ENCODE assay signal across 8 cellular contexts in the genomic region with DNA sequence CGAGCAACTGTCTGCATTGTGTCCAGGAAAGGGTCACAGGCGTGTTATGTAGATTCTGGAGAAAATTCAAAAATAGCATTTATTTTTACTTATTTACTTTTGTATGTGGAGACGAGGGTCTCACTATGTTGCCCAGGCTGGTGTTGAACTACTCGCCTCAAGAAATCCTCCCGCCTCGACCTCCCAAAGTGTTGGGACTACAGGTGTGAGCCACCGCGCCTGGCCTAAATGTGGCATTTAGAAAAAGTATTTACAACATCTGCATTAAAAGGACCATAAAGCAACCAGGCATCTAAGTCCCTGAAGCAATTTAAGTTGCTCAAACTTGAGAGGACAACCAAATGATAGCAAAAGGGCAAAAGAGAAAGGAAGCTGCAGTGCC. TPM values are rescaled to one million over a fixed set of nuclear protein-coding genes. Genes with fewer than 3 reads are reported as not detected.
DNase-seq lines count a peak whose midpoint lies in the region; TF ChIP-seq lines count a peak whose summit lies in the region.

No MANE protein-coding gene starts in this region.

- H3F3A ChIP-seq in MM.1S (ENCODE audit: insufficient read depth, low read length) (peaks cover 43% of the 10 kb centered on the region), neural cell (ENCODE audit: insufficient read depth, low read length, poor library complexity, severe bottlenecking) (no peaks in the 10 kb centered on the region)

- H3K27ac ChIP-seq in BLaER1 (peak overlapping the region; percentile 100), MM.1S (ENCODE audit: low read length) (peak overlapping the region; percentile 92), neural cell (ENCODE audit: low read length) (peak overlapping the region; percentile 97)
- peak overlapping the region; percentile 97 for H3K27ac ChIP-seq in effector memory CD4-positive, alpha-beta T cell (ENCODE audit: insufficient read depth, low read length, poor library complexity, severe bottlenecking)

- no peak for TF ChIP-seq RAD21 in neural cell (conservative IDR thresholded peaks at IDR 0.05)

- peaks cover 49% of the 10 kb centered on the region for H3K79me2 ChIP-seq in MM.1S (ENCODE audit: low read length)
- peaks cover 19% of the 10 kb centered on the region for H3K79me2 ChIP-seq in neural cell (replicated peaks; ENCODE audit: insufficient read depth, low read length)

- H3K9me3 ChIP-seq in BLaER1 (no peaks in the 10 kb centered on the region), MM.1S (replicated peaks; ENCODE audit: insufficient read depth, low read length) (no peaks in the 10 kb centered on the region), neural cell (ENCODE audit: low read length) (no peaks in the 10 kb centered on the region)
- H3K9me3 ChIP-seq in effector memory CD4-positive, alpha-beta T cell (ENCODE audit: control insufficient read depth, low read length): no peaks in the 10 kb centered on the region

- H3K9ac ChIP-seq in BLaER1 (peak overlapping the region; percentile 100), MM.1S (ENCODE audit: low read length) (peak overlapping the region; percentile 99), neural cell (ENCODE audit: low read length) (peak overlapping the region; percentile 98)

- peaks cover 35% of the 10 kb centered on the region for H3K36me3 ChIP-seq in BLaER1
- H3K36me3 ChIP-seq in MM.1S (replicated peaks; ENCODE audit: insufficient read depth, low read length): peaks cover 14% of the 10 kb centered on the region; the same call in 1 of the 2 replicates
- H3K36me3 ChIP-seq in effector memory CD4-positive, alpha-beta T cell (ENCODE audit: control insufficient read depth, insufficient read depth, low read length): peaks cover 24% of the 10 kb centered on the region
- H3K36me3 ChIP-seq in neural cell (ENCODE audit: insufficient read depth, low read length): peaks cover 7% of the 10 kb centered on the region

- no peaks in the 10 kb centered on the region for H3K9me2 ChIP-seq in MM.1S (replicated peaks; ENCODE audit: insufficient read depth, low read length)
- H3K9me2 ChIP-seq in neural cell (ENCODE audit: insufficient read depth, low read length): no peaks in the 10 kb centered on the region

- H3K4me1 ChIP-seq in BLaER1 (peaks cover 39% of the 10 kb centered on the region), MM.1S (ENCODE audit: low read length) (peaks cover 32% of the 10 kb centered on the region)
- peaks cover 17% of the 10 kb centered on the region for H3K4me1 ChIP-seq in effector memory CD4-positive, alpha-beta T cell (ENCODE audit: control insufficient read depth, insufficient read depth, low read length, poor library complexity, severe bottlenecking)

- peak overlapping the region; percentile 75 for H2AFZ ChIP-seq in MM.1S (ENCODE audit: low read length)
- H2AFZ ChIP-seq in neural cell (ENCODE audit: low read depth, low read length): peak overlapping the region; percentile 96

- no peak for TF ChIP-seq EP300 in neural cell (conservative IDR thresholded peaks at IDR 0.05; ENCODE audit: poor library complexity, severe bottlenecking)

- H4K20me1 ChIP-seq in BLaER1 (peaks cover 39% of the 10 kb centered on the region), MM.1S (ENCODE audit: insufficient read depth, low read length) (0 out of 2 replicates have a peak, but pooled peaks cover 7% of the 10 kb centered on the region), neural cell (ENCODE audit: insufficient read depth) (no peaks in the 10 kb centered on the region)

- peak overlapping the region; percentile 89 for H3K4me2 ChIP-seq in BLaER1
- peak overlapping the region; percentile 66 for H3K4me2 ChIP-seq in MM.1S (ENCODE audit: low read depth, low read length)
- H3K4me2 ChIP-seq in neural cell (ENCODE audit: low read length): peak overlapping the region; percentile 83

- H3K4me3 ChIP-seq in BLaER1 (peak overlapping the region; percentile 98), MM.1S (ENCODE audit: low read length) (peak overlapping the region; percentile 99), neural cell (ENCODE audit: low read length) (peak overlapping the region; percentile 81)
- H3K4me3 ChIP-seq in effector memory CD4-positive, alpha-beta T cell (ENCODE audit: insufficient read depth, low read depth, low read length, poor library complexity, severe bottlenecking): peak overlapping the region; percentile 87

- H3K27me3 ChIP-seq in BLaER1: no peaks in the 10 kb centered on the region
- H3K27me3 ChIP-seq in MM.1S (replicated peaks; ENCODE audit: insufficient read depth, low read length): no peaks in the 10 kb centered on the region
- no peaks in the 10 kb centered on the region for H3K27me3 ChIP-seq in effector memory CD4-positive, alpha-beta T cell (replicated peaks; ENCODE audit: control insufficient read depth, insufficient read depth, low read length, poor library complexity, severe bottlenecking)
- H3K27me3 ChIP-seq in neural cell (ENCODE audit: insufficient read depth, low read depth, low read length): no peaks in the 10 kb centered on the region

- DNase-seq in MM.1S (no peak), NCI-H524 treated with DMSO at 0.1 percent for 48 hours (lab: John Stamatoyannopoulos, UW) (no peak), NCI-H226 (no peak), NCI-H2196 treated with DMSO at 0.1 percent for 48 hours (lab: John Stamatoyannopoulos, UW; ENCODE audit: unreplicated experiment) (no peak)
- no peak for DNase-seq in effector memory CD4-positive, alpha-beta T cell
- DNase-seq in stimulated activated CD4-positive, alpha-beta T cell treated with anti-CD3 and anti-CD28 coated beads, Interleukin-4, amount 100 ng/mL, for 1 hour: no peak

- TF ChIP-seq CTCF in MM.1S (IDR thresholded peaks at IDR 0.05; ENCODE audit: low read length) (no peak), neural cell (IDR thresholded peaks at IDR 0.05; ENCODE audit: poor library complexity, severe bottlenecking) (no peak)

TF ChIP-seq in neural cell, 6 proteins besides CTCF, POLR2A, EP300 and RAD21:
- TF ChIP-seq REST (IDR thresholded peaks at IDR 0.05; ENCODE audit: borderline replicate concordance) (no peak), TAF1 (IDR thresholded peaks at IDR 0.05; ENCODE audit: low read depth) (no peak), EZH2 (IDR thresholded peaks at IDR 0.05; ENCODE audit: borderline replicate concordance, insufficient read depth, low read length, poor library complexity, severe bottlenecking) (no peak), MXI1 (conservative IDR thresholded peaks at IDR 0.05; ENCODE audit: poor library complexity, severe bottlenecking) (no peak)
TF ChIP-seq in neural cell: peak in this region for 0.

RNA-seq across cellular contexts. Expression of gene TRIM66, which starts 0.6 kb away (rescaled TPM):
- polyA plus RNA-seq in neural cell: 0.82 and 1.4 TPM in 2 replicates
- 4.1 and 5.6 TPM in 2 replicates for polyA minus RNA-seq in neural cell

RNA-seq across cellular contexts. Expression of gene RPL27A, which starts 0.8 kb away (rescaled TPM):
- polyA plus RNA-seq in neural cell: 691 and 700 TPM in 2 replicates
- polyA minus RNA-seq in neural cell: 329 and 352 TPM in 2 replicates
